Comparison of ENCODE assay signal across 14 cellular contexts in the genomic region with DNA sequence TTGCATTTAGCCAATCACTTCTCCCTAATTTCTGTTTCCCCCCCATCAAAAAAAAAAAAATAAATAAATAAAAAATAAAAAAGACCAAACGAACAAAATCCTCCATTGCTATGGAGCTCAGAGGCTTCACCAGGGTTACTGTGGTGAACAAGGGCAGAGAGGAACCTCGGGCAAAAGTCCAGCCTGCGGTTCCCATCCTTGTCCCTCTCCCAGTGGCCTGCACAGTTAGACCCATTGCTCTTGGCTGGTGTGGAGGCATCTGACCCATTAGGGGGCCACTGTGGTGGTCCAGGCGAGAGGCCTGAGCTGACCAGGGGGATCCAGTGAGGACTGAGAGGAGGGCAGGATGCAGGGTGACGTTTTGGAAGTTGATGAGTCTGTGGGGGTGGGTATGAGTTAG. TPM values are rescaled to one million over a fixed set of nuclear protein-coding genes. Genes with fewer than 3 reads are reported as not detected.
"Had no signal": no experiment of that assay in that cellular context is flagged by ENCODE, and none has a peak within 500 bp of the region (broad histone marks: within the 10 kb centered on the region; RNA-seq: fewer than 3 reads in every experiment).

No MANE protein-coding gene starts in this region.

- DNase-seq: activated CD4-positive, alpha-beta T cell treated with anti-CD3 and anti-CD28 coated beads for 48 hours; activated CD8-positive, alpha-beta memory T cell treated with anti-CD3 and anti-CD28 coated beads, Interleukin-2, amount 50 U/mL, for 48 hours; activated CD8-positive, alpha-beta T cell treated with anti-CD3 and anti-CD28 coated beads, Interleukin-2, amount 10 ng/mL, durations not matched to agents 7 days and 5 days; activated naive CD4-positive, alpha-beta T cell; activated naive CD8-positive, alpha-beta T cell treated with anti-CD3 and anti-CD28 coated beads, Interleukin-2, amount 50 U/mL, for 24 hours; dermis blood vessel endothelial cell; left lung; mesendoderm; stimulated activated CD4-positive, alpha-beta T cell treated with anti-CD3 and anti-CD28 coated beads, Interleukin-1b, Interleukin-23, amount 100 ng/mL, for 48 hours; stimulated activated naive CD4-positive, alpha-beta T cell; T-helper 17 cell had no signal

- H3K27me3 ChIP-seq: left lung had no signal

- H3K36me3 ChIP-seq: esophagus muscularis mucosa, left lung had no signal

- H3K4me1 Mint-ChIP-seq: central memory CD8-positive, alpha-beta T cell; T-helper 17 cell had no signal

- H3K27ac Mint-ChIP-seq: activated CD8-positive, alpha-beta T cell treated with anti-CD3 and anti-CD28 coated beads, Interleukin-2, amount 10 ng/mL, durations not matched to agents 7 days and 5 days; activated naive CD8-positive, alpha-beta T cell treated with anti-CD3 and anti-CD28 coated beads, Interleukin-2, amount 50 U/mL, for 24 hours; T-helper 17 cell; WTC11 had no signal

- H3K27ac ChIP-seq: left lung had no signal

- H3K9me3 ChIP-seq: esophagus muscularis mucosa, left lung had no signal

- H3K9me3 Mint-ChIP-seq: activated naive CD8-positive, alpha-beta T cell treated with anti-CD3 and anti-CD28 coated beads, Interleukin-2, amount 50 U/mL, for 24 hours; central memory CD8-positive, alpha-beta T cell; WTC11 had no signal

- H3K4me3 ChIP-seq: esophagus muscularis mucosa, left lung had no signal

- H3K4me3 Mint-ChIP-seq: activated CD8-positive, alpha-beta T cell treated with anti-CD3 and anti-CD28 coated beads, Interleukin-2, amount 10 ng/mL, durations not matched to agents 7 days and 5 days; activated naive CD8-positive, alpha-beta T cell treated with anti-CD3 and anti-CD28 coated beads, Interleukin-2, amount 50 U/mL, for 24 hours; central memory CD8-positive, alpha-beta T cell; WTC11 had no signal

- H3K36me3 Mint-ChIP-seq: WTC11 had no signal

RNA-seq across cellular contexts. Expression of gene CORO2B, which starts 18.8 kb away (rescaled TPM):
- total RNA-seq: activated CD8-positive, alpha-beta T cell treated with anti-CD3 and anti-CD28 coated beads, Interleukin-2, amount 10 ng/mL, durations not matched to agents 7 days and 5 days; T-helper 17 cell had no signal
